In genomic region chr2:25039126-25039525, GRCh38 we compare ENCODE assay signal across 6 cellular contexts. TPM values are rescaled to one million over a fixed set of nuclear protein-coding genes. Genes with fewer than 3 reads are reported as not detected.
"Had no signal": no experiment of that assay in that cellular context is flagged by ENCODE, and none has a peak within 500 bp of the region (broad histone marks: within the 10 kb centered on the region; RNA-seq: fewer than 3 reads in every experiment).

No MANE protein-coding gene starts in this region.

- H3K4me3 ChIP-seq: GM23248, K562 had no signal

- H3K9ac ChIP-seq: GM23248 had no signal

- H2AFZ ChIP-seq: GM23248 had no signal

- DNase-seq: GM23248, GOT3, H7, HCEC 1CT, IMR-90 had no signal

- H3K27ac ChIP-seq: GM23248 had no signal

RNA-seq across cellular contexts. Expression of gene EFR3B, which starts 2.8 kb away (rescaled TPM):
- total RNA-seq: K562 had no signal
- polyA plus RNA-seq: K562 had no signal
